15 cellular contexts compared by ENCODE assay signal in the genomic region with DNA sequence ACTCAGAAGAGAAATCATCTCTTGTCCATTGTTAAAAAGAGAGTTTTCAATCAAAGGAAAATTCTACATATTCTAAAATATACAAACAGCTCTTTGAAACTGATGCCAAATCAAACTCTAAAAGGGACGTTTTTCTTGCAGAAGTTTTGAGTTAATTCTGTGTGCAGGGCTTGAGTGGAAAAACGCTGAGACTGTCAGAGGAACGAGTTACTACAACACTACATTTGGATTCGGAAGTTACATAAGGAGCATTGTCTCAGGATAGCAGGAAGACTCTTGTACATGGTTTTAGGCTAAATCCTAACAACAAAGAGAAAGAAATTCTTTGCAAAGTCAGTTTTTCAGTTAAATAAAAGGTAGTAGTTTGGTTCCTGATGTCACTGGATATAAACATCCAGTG.
DNase-seq lines count a peak whose midpoint lies in the region; ATAC-seq and TF ChIP-seq lines count a peak whose summit lies in the region.
"Had no signal": no experiment of that assay in that cellular context is flagged by ENCODE, and none has a peak within 500 bp of the region (broad histone marks: within the 10 kb centered on the region; RNA-seq: fewer than 3 reads in every experiment).

No MANE protein-coding gene starts in this region.

- no peaks in the 10 kb centered on the region for H4K20me1 ChIP-seq in fibroblast of lung (ENCODE audit: control insufficient read depth, extremely low read depth, insufficient read depth, low read length)

- H3K9me3 Mint-ChIP-seq in osteocyte (ENCODE audit: unreplicated experiment): no peaks in the 10 kb centered on the region
- H3K9me3 Mint-ChIP-seq: IgD-negative memory B cell; natural killer cell treated with Interleukin-12 subunit alpha and Interleukin-12 subunit beta and Interleukin-15 and Interleukin-18, amount 100 ng/mL, for 72 hours had no signal

- H3K27ac ChIP-seq in left ventricle myocardium inferior (replicated peaks) (peak overlapping the region; percentile 17), fibroblast of lung (ENCODE audit: insufficient read depth, low read length) (peak overlapping the region; percentile 49), upper lobe of right lung (no peak overlapping the region)
- H3K27ac ChIP-seq: foreskin keratinocyte had no signal

- H3K9me3 ChIP-seq in left ventricle myocardium inferior (replicated peaks) (no peaks in the 10 kb centered on the region), fibroblast of lung (ENCODE audit: control insufficient read depth, insufficient read depth, low read depth, low read length) (no peaks in the 10 kb centered on the region), upper lobe of right lung (no peaks in the 10 kb centered on the region)

- intact Hi-C loops in left ventricle myocardium inferior (cut with micrococcal nuclease): no loop called here
- intact Hi-C loops in cardiac septum (cut with DNase I): no loop called here
- intact Hi-C loops in upper lobe of right lung (cut with DNase I): no loop called here

- H3K27me3 ChIP-seq in left ventricle myocardium inferior (ENCODE audit: low read depth): peaks cover under 1% of the 10 kb centered on the region
- H3K27me3 ChIP-seq in fibroblast of lung (ENCODE audit: control insufficient read depth, insufficient read depth, low read length): no peaks in the 10 kb centered on the region
- H3K27me3 ChIP-seq in upper lobe of right lung: no peaks in the 10 kb centered on the region
- H3K27me3 ChIP-seq: foreskin keratinocyte had no signal

- no peak for TF ChIP-seq CTCF in left ventricle myocardium inferior (IDR thresholded peaks at IDR 0.05; ENCODE audit: borderline replicate concordance)
- no peak for TF ChIP-seq CTCF in fibroblast of lung (conservative IDR thresholded peaks at IDR 0.05 in 1 of 2, IDR thresholded peaks at IDR 0.05 in 1 of 2; ENCODE audit: low read depth in 1 of 2, low read length in 2 of 2)
- TF ChIP-seq CTCF in osteocyte (IDR thresholded peaks at IDR 0.05): no peak
- no peak for TF ChIP-seq CTCF in upper lobe of right lung (IDR thresholded peaks at IDR 0.05)

- DNase-seq in left ventricle myocardium inferior (no peak), cardiac septum (ENCODE audit: low spot score) (no peak), fibroblast of lung (ENCODE audit: low read depth in 2 of 2) (peak in 1 of 2 donors; percentile 48), osteocyte (ENCODE audit: extremely low spot score, unreplicated experiment) (no peak), upper lobe of right lung (no peak), NCI-H1417 treated with DMSO at 0.1 percent for 48 hours (lab: John Stamatoyannopoulos, UW) (no peak), NCI-H187 (lab: John Stamatoyannopoulos, UW) (no peak)
- DNase-seq in activated effector memory CD4-positive, alpha-beta T cell treated with anti-CD3 and anti-CD28 coated beads, Interleukin-2, amount 50 U/mL, for 16 hours: no peak
- DNase-seq: ACHN; activated CD8-positive, alpha-beta T cell treated with anti-CD3 and anti-CD28 coated beads, Interleukin-2, amount 10 ng/mL, durations not matched to agents 7 days and 5 days; cerebellar nuclear complex; foreskin keratinocyte; NCI-H524 had no signal

- no peaks in the 10 kb centered on the region for H3K79me2 ChIP-seq in fibroblast of lung (ENCODE audit: control insufficient read depth, insufficient read depth, low read length)

- H3K4me1 ChIP-seq in left ventricle myocardium inferior (peaks cover under 1% of the 10 kb centered on the region), fibroblast of lung (ENCODE audit: control insufficient read depth, extremely low read depth, insufficient read depth, low read length) (no peaks in the 10 kb centered on the region), upper lobe of right lung (peaks cover 7% of the 10 kb centered on the region)
- H3K4me1 ChIP-seq: foreskin keratinocyte had no signal

- H3K36me3 Mint-ChIP-seq in osteocyte (ENCODE audit: unreplicated experiment): peaks cover 16% of the 10 kb centered on the region
- H3K36me3 Mint-ChIP-seq: IgD-negative memory B cell; natural killer cell treated with Interleukin-12 subunit alpha and Interleukin-12 subunit beta and Interleukin-15 and Interleukin-18, amount 100 ng/mL, for 72 hours had no signal

- H3K4me3 ChIP-seq in left ventricle myocardium inferior (peak overlapping the region; percentile 35), fibroblast of lung (replicated peaks in 1 of 4; ENCODE audit: control extremely low read depth in 1 of 4, insufficient read depth in 1 of 4, low read depth in 3 of 4, low read length in 4 of 4) (peak overlapping the region; percentile 22 to 50 (median 34)), upper lobe of right lung (peak overlapping the region; percentile 39)

- H3K27ac Mint-ChIP-seq in osteocyte (ENCODE audit: unreplicated experiment): peak overlapping the region; percentile 95
- H3K27ac Mint-ChIP-seq: activated CD8-positive, alpha-beta T cell treated with anti-CD3 and anti-CD28 coated beads, Interleukin-2, amount 10 ng/mL, durations not matched to agents 7 days and 5 days had no signal

- H3K36me3 ChIP-seq in left ventricle myocardium inferior (no peaks in the 10 kb centered on the region), fibroblast of lung (ENCODE audit: control insufficient read depth, insufficient read depth, low read length) (no peaks in the 10 kb centered on the region), upper lobe of right lung (no peaks in the 10 kb centered on the region)

- no peak overlapping the region for H3K9ac ChIP-seq in fibroblast of lung (ENCODE audit: insufficient read depth, low read length)

- peak overlapping the region; percentile 61 for H3K4me3 Mint-ChIP-seq in osteocyte (ENCODE audit: unreplicated experiment)
- H3K4me3 Mint-ChIP-seq: activated CD8-positive, alpha-beta T cell treated with anti-CD3 and anti-CD28 coated beads, Interleukin-2, amount 10 ng/mL, durations not matched to agents 7 days and 5 days; IgD-negative memory B cell; natural killer cell treated with Interleukin-12 subunit alpha and Interleukin-12 subunit beta and Interleukin-15 and Interleukin-18, amount 100 ng/mL, for 72 hours had no signal

- H3K4me1 Mint-ChIP-seq in osteocyte (ENCODE audit: unreplicated experiment): peaks cover 29% of the 10 kb centered on the region

- H3K4me2 ChIP-seq in fibroblast of lung (ENCODE audit: extremely low read depth, insufficient read depth, low read length): peak overlapping the region; percentile 95

- no peaks in the 10 kb centered on the region for H3K27me3 Mint-ChIP-seq in osteocyte (ENCODE audit: unreplicated experiment)
- H3K27me3 Mint-ChIP-seq: IgD-negative memory B cell; natural killer cell treated with Interleukin-12 subunit alpha and Interleukin-12 subunit beta and Interleukin-15 and Interleukin-18, amount 100 ng/mL, for 72 hours had no signal

- peak overlapping the region; percentile 1 for H2AFZ ChIP-seq in fibroblast of lung (ENCODE audit: low read length)

- ATAC-seq in upper lobe of right lung: no peak
- ATAC-seq: activated CD8-positive, alpha-beta T cell treated with anti-CD3 and anti-CD28 coated beads, Interleukin-2, amount 10 ng/mL, durations not matched to agents 7 days and 5 days; foreskin keratinocyte; natural killer cell treated with Interleukin-12 subunit alpha and Interleukin-12 subunit beta and Interleukin-15 and Interleukin-18, amount 100 ng/mL, for 72 hours had no signal
